8 cellular contexts compared by ENCODE assay signal in the genomic region with DNA sequence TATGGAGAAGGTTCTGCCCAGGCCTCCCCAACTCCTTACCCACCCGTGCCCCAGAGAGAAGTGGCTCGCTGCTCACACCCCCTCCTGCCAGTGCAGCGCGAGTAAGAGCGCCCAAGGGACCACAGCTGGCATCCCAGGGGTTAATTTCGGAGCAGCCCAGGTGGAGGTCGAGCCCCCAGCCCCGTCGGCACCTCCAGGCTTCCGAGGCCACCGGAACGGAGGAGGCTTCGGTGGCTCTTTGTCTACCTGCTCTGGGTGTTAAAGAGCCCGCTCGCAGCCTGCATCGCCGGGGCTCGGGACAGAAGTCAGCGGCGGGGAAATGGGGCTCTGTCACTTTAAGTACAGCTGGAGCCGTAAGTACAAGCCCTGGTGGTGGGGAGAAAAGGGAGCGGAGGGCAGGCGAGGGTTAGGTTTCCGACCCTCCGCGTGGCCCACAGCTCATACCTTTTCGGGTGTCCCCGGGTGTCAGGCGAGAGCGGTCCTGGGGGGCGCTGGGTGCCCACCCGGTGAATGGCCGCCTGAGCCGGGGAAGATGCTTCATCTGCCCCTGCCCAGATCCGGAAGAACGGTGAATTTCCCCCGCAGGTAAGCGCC.
DNase-seq lines count a peak whose midpoint lies in the region; ATAC-seq and TF ChIP-seq lines count a peak whose summit lies in the region.

No MANE protein-coding gene starts in this region.

- no peaks in the 10 kb centered on the region for H3K27me3 ChIP-seq in layer of hippocampus (ENCODE audit: control insufficient read depth, insufficient read depth, low read length)

- peaks cover 0 to 4% of the 10 kb centered on the region in 2 donors for H3K36me3 Mint-ChIP-seq in CD14-positive monocyte

- H3K4me1 Mint-ChIP-seq in CD14-positive monocyte = peaks cover 37% of the 10 kb centered on the region

- DNase-seq in CD14-positive monocyte (ENCODE audit: low spot score) = no peak
- DNase-seq in KG1 (lab: John Stamatoyannopoulos, UW) = peak; percentile 9
- peak; percentile 38 for DNase-seq in activated CD4-positive, alpha-beta T cell treated with anti-CD3 and anti-CD28 coated beads for 1 hour
- peak; percentile 56 for DNase-seq in central memory CD4-positive, alpha-beta T cell
- peak; percentile 15 to 42 (median 34) for DNase-seq in stimulated activated CD4-positive, alpha-beta T cell treated with anti-CD3 and anti-CD28 coated beads, Interleukin-1b, Interleukin-23, amount 100 ng/mL, for 24 hours (ENCODE audit: low read depth in 4 of 4, low spot score in 1 of 4)
- no peak for DNase-seq in GOT3 (lab: John Stamatoyannopoulos, UW)

- peaks cover 16 to 28% (median 23%) of the 10 kb centered on the region in 3 donors for H3K27me3 Mint-ChIP-seq in CD14-positive monocyte (ENCODE audit: low read depth in 3 of 3)

- peak overlapping the region in 1 of 7 donors; percentile 67 for H3K27ac Mint-ChIP-seq in CD14-positive monocyte

- TF ChIP-seq CTCF in CD14-positive monocyte (IDR thresholded peaks at IDR 0.05) = no peak

- H3K27ac ChIP-seq in layer of hippocampus (ENCODE audit: low read depth, low read length) = peak overlapping the region; percentile 87

- H3K9me3 Mint-ChIP-seq in CD14-positive monocyte = peaks cover 0 to 2% (median 0%) of the 10 kb centered on the region in 7 donors

- intact Hi-C loops in CD14-positive monocyte (cut with micrococcal nuclease) = loop anchor here in 1 of 2 donors (5.0 kb wide), 2 partner anchors 32 to 43 kb away; no protein-coding TSS in a partner anchor

- H3K4me3 Mint-ChIP-seq in CD14-positive monocyte = peak overlapping the region; percentile 89 to 97

- no peak for ATAC-seq in GM19455 (IDR thresholded peaks at IDR 0.05; ENCODE audit: unreplicated experiment)

Comparison
In these comparisons a context has a peak if more than half of its experiments do, and no peak if none do; other contexts are left out.
1. DNase-seq: peak in KG1 (single experiment), activated CD4-positive, alpha-beta T cell treated with anti-CD3 and anti-CD28 coated beads for 1 hour (single experiment), central memory CD4-positive, alpha-beta T cell (single experiment) and stimulated activated CD4-positive, alpha-beta T cell treated with anti-CD3 and anti-CD28 coated beads, Interleukin-1b, Interleukin-23, amount 100 ng/mL, for 24 hours (4 of 4); none in CD14-positive monocyte (single experiment) and GOT3 (single experiment).